8 cellular contexts compared by ENCODE assay signal in genomic region chr3:132034486-132035464, GRCh38. TPM values are rescaled to one million over a fixed set of nuclear protein-coding genes. Genes with fewer than 3 reads are reported as not detected.
A peak's percentile ranks its signal among the peaks of the same experiment; 100 is the strongest.
DNase-seq lines count a peak whose midpoint lies in the region; TF ChIP-seq lines count a peak whose summit lies in the region.

Gene CPNE4 (minus strand): TSS chr3:132035014.

- no peaks in the 10 kb centered on the region for H4K20me1 ChIP-seq in MM.1S (ENCODE audit: insufficient read depth, low read length)

- TF ChIP-seq CTCF in MM.1S (IDR thresholded peaks at IDR 0.05; ENCODE audit: low read length) (peak; percentile 81), tibial nerve (IDR thresholded peaks at IDR 0.05) (peak; percentile 25 to 54 (median 42))

- DNase-seq in DMS53 (lab: John Stamatoyannopoulos, UW) (peak; percentile 88), GOT3 (lab: John Stamatoyannopoulos, UW) (peak; percentile 72), MM.1S (peak; percentile 90), RPMI8226 (peak; percentile 87), germinal center (ENCODE audit: low spot score) (peak; percentile 85), nucleus accumbens (lab: John Stamatoyannopoulos, UW) (peak in 53 of 56 donors; percentile 4 to 90 (median 64)), tibial nerve (ENCODE audit: low spot score in 2 of 2) (peak; percentile 14 to 58)
- DNase-seq in activated naive CD4-positive, alpha-beta T cell treated with Interleukin-2 at 50 U/mL for 16 hours, result peak; percentile 47

- TF ChIP-seq EP300 in tibial nerve (IDR thresholded peaks at IDR 0.05), result no peak

- no peaks in the 10 kb centered on the region for H3F3A ChIP-seq in MM.1S (ENCODE audit: insufficient read depth, low read length)

- no peaks in the 10 kb centered on the region for H3K9me2 ChIP-seq in MM.1S (replicated peaks; ENCODE audit: insufficient read depth, low read length)

- no peaks in the 10 kb centered on the region for H3K36me3 ChIP-seq in MM.1S (replicated peaks; ENCODE audit: insufficient read depth, low read length)
- no peaks in the 10 kb centered on the region for H3K36me3 ChIP-seq in tibial nerve

- H3K27ac ChIP-seq in MM.1S (ENCODE audit: low read length) (no peak within 1 kb of the TSS), tibial nerve (no peak within 1 kb of the TSS)

- 5% methylated on average over 39 to 48 of the region's 49 CpGs for WGBS in tibial nerve, 2 donors

- H3K9ac ChIP-seq in MM.1S (ENCODE audit: low read length), result no peak within 1 kb of the TSS

- H3K79me2 ChIP-seq in MM.1S (ENCODE audit: low read length), result no peaks in the 10 kb centered on the region

- peak within 1 kb of the TSS; percentile 57 for H3K4me3 ChIP-seq in MM.1S (ENCODE audit: low read length)
- peak within 1 kb of the TSS in 1 of 4 donors; percentile 31 for H3K4me3 ChIP-seq in tibial nerve

- no peak for TF ChIP-seq POLR2A in tibial nerve (IDR thresholded peaks at IDR 0.05)

- H3K27me3 ChIP-seq in MM.1S (replicated peaks; ENCODE audit: insufficient read depth, low read length) (peaks cover 10% of the 10 kb centered on the region), tibial nerve (peaks cover 0 to 54% of the 10 kb centered on the region in 2 donors)

- H2AFZ ChIP-seq in MM.1S (ENCODE audit: low read length), result peak within 1 kb of the TSS; percentile 57

- H3K9me3 ChIP-seq in MM.1S (replicated peaks; ENCODE audit: insufficient read depth, low read length), result no peaks in the 10 kb centered on the region
- no peaks in the 10 kb centered on the region for H3K9me3 ChIP-seq in tibial nerve

- H3K4me1 ChIP-seq in MM.1S (ENCODE audit: low read length) (0 out of 2 replicates have a peak, but pooled peaks cover 5% of the 10 kb centered on the region), tibial nerve (peaks cover 0 to 20% (median 0%) of the 10 kb centered on the region in 4 donors)

- H3K4me2 ChIP-seq in MM.1S (ENCODE audit: low read depth, low read length), result peak within 1 kb of the TSS; percentile 85

RNA-seq across cellular contexts. Expression of gene CPNE4, which starts in this region (rescaled TPM):
- total RNA-seq in tibial nerve, result under 1 TPM in 1 of 4 donors, not detected in 3; 0.20 TPM

Comparison
In these comparisons a context has a peak if more than half of its experiments do, and no peak if none do; other contexts are left out.
1. Peak in DNase-seq in tibial nerve; RNA of the gene not detected or under 1 TPM.
2. DNase-seq: peak in every context shown above with its lines; median percentile 90 in MM.1S; 88 in DMS53; 87 in RPMI8226; 85 in germinal center; 72 in GOT3; 64 in nucleus accumbens; 47 in activated naive CD4-positive, alpha-beta T cell treated with Interleukin-2 at 50 U/mL for 16 hours; 36 in tibial nerve.